Comparison of ENCODE assay signal across 1 cellular context in genomic region chr5:150460781-150461180, GRCh38.
TF ChIP-seq lines count a peak whose summit lies in the region.

No MANE protein-coding gene starts in this region.

TF ChIP-seq in HepG2, 621 proteins besides CTCF, POLR2A, EP300 and RAD21:
- TF ChIP-seq TCF7 (IDR thresholded peaks at IDR 0.05; ENCODE audit: low read depth) (no peak), ZNF251 (CRISPR knock-in tag; IDR thresholded peaks at IDR 0.05) (no peak)
